ENCODE assay signal across 9 cellular contexts in the genomic region with DNA sequence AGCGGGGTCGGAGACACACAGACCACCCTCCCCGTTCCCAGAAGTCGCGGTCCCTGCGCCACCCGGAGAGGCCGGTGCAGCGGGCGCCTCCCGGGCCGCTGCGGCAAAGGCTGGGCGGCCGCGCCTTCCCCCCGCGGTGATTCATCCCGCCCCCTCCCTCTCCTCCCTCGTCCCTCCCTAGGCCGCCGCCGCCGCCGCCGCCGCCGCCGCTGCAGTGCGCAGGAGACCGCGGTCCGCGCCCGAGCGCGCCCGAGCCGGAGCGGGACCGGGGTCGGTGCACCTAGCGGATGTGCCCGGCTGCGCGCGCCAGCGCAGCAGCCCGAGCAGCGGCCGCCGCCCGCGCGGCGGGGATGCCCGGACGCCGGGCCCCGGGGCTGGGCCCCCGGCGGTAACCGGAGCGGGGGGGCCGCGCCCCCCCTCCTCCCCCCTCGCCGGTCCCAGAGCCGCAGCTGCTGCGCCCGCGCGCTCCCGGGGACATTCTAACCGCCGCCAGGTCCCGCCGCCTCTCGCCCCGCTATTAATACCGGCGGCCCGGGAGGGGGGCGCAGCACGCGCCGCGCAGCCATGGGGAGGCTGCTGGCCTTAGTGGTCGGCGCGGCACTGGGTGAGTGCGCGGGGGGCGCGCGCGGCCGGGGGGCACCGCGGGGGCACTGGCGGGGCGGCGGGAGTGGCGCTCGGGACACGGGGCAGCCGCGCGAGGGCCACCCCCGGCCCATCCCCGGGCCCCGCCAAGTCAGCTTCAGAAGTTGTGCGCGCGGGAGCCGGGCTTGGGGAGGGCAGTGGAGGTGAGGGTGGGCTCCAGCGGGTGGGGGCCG. TPM values are rescaled to one million over a fixed set of nuclear protein-coding genes. Genes with fewer than 3 reads are reported as not detected.
A peak's percentile ranks its signal among the peaks of the same experiment; 100 is the strongest.
DNase-seq lines count a peak whose midpoint lies in the region; ATAC-seq and TF ChIP-seq lines count a peak whose summit lies in the region.
"Had no signal": no experiment of that assay in that cellular context is flagged by ENCODE, and none has a peak within 500 bp of the region (broad histone marks: within the 10 kb centered on the region; RNA-seq: fewer than 3 reads in every experiment).

A gene (plus strand): TSS at position 214 of the 815 bp plus-strand sequence. CDS start 351 bp downstream, at position 565.

- H3K27me3 ChIP-seq in PC-9 (ENCODE audit: insufficient read depth, low read depth) (peaks cover 21% of the 10 kb centered on the region), neuron (ENCODE audit: insufficient read depth, low read length) (peaks cover 26% of the 10 kb centered on the region), subcutaneous abdominal adipose tissue (ENCODE audit: control insufficient read depth in 5 of 5, insufficient read depth in 4 of 5, low read length in 5 of 5) (peaks cover 0 to 15% (median 9%) of the 10 kb centered on the region in 5 donors)

- peak within 1 kb of the TSS; percentile 77 for H3K4me2 ChIP-seq in PC-9

- POLR2A ChIA-PET in PC-9 (lab: Charles Lee; ENCODE audit: unreplicated experiment), result no interaction called here

- H3K4me3 ChIP-seq in PC-9 (peak within 1 kb of the TSS; percentile 46; the same call in 1 of the 2 replicates), fibroblast of villous mesenchyme (ENCODE audit: low read depth, low read length) (peak within 1 kb of the TSS; percentile 61), neuron (ENCODE audit: low read length) (peak within 1 kb of the TSS; percentile 43), subcutaneous abdominal adipose tissue (ENCODE audit: low read depth in 1 of 5, low read length in 5 of 5) (peak within 1 kb of the TSS; percentile 43 to 59 (median 53))

- no peaks in the 10 kb centered on the region for H3K9me2 ChIP-seq in PC-9 (ENCODE audit: insufficient read depth)

- H3K27ac ChIP-seq in PC-9, result no peak within 1 kb of the TSS
- no peak within 1 kb of the TSS for H3K27ac ChIP-seq in subcutaneous abdominal adipose tissue (ENCODE audit: low read depth, low read length)
- H3K27ac ChIP-seq: neutrophil had no signal

- H3K9ac ChIP-seq in subcutaneous abdominal adipose tissue (ENCODE audit: low read length in 5 of 5), result peak within 1 kb of the TSS in 1 of 5 donors; percentile 20

- CTCF ChIA-PET in PC-9 (lab: Charles Lee), result no interaction called here

- peaks cover 23% of the 10 kb centered on the region for H3F3A ChIP-seq in PC-9 (ENCODE audit: insufficient read depth, low read depth)

- ATAC-seq in HG03354 (IDR thresholded peaks at IDR 0.05; ENCODE audit: poor library complexity, severe bottlenecking, unreplicated experiment), result no peak

- DNase-seq in NCI-H2081 (lab: John Stamatoyannopoulos, UW) (peak; percentile 10 to 26), NCI-H2081 treated with DMSO at 0.1 percent for 48 hours (lab: John Stamatoyannopoulos, UW) (no peak), PC-9 (peak; percentile 43 to 74), fibroblast of villous mesenchyme (ENCODE audit: low read depth) (peak; percentile 72)
- DNase-seq in activated effector memory CD4-positive, alpha-beta T cell treated with anti-CD3 and anti-CD28 coated beads, Interleukin-2, amount 50 U/mL, for 16 hours, result peak; percentile 87

- H3K9me3 ChIP-seq in PC-9 (ENCODE audit: insufficient read depth, low read depth), result no peaks in the 10 kb centered on the region
- H3K9me3 ChIP-seq in neuron (ENCODE audit: low read length), result no peaks in the 10 kb centered on the region
- H3K9me3 ChIP-seq in subcutaneous abdominal adipose tissue (ENCODE audit: control insufficient read depth in 5 of 5, low read length in 5 of 5), result no peaks in the 10 kb centered on the region
- H3K9me3 ChIP-seq: neutrophil had no signal

- H2AFZ ChIP-seq in PC-9, result peak within 1 kb of the TSS; percentile 65; the same call in 1 of the 2 replicates
- peak within 1 kb of the TSS; percentile 42 for H2AFZ ChIP-seq in neuron (ENCODE audit: low read depth, low read length)

- H3K79me2 ChIP-seq in PC-9 (ENCODE audit: low read depth), result no peaks in the 10 kb centered on the region

- no TSS peak for BruUV-seq in PC-9 (replicated peaks; lab: Mats Ljungman, UMichigan)

- intact Hi-C loops in PC-9 (cut with micrococcal nuclease; ENCODE audit: unreplicated experiment), result no loop called here

- TF ChIP-seq CTCF in PC-9 (conservative IDR thresholded peaks at IDR 0.05) (no peak), fibroblast of villous mesenchyme (IDR thresholded peaks at IDR 0.05; ENCODE audit: insufficient read depth, low read depth, low read length) (no peak)

- peaks cover 12% of the 10 kb centered on the region; the same call in 1 of the 2 replicates for H3K4me1 ChIP-seq in PC-9 (replicated peaks; ENCODE audit: insufficient read depth)
- H3K4me1 ChIP-seq in neuron (ENCODE audit: insufficient read depth, low read length), result peaks cover 9% of the 10 kb centered on the region
- peaks cover 0 to 24% (median 5%) of the 10 kb centered on the region in 5 donors for H3K4me1 ChIP-seq in subcutaneous abdominal adipose tissue (ENCODE audit: control insufficient read depth in 5 of 5, insufficient read depth in 5 of 5, low read length in 5 of 5)

- H4K20me1 ChIP-seq in PC-9 (ENCODE audit: insufficient read depth), result no peaks in the 10 kb centered on the region

- no peaks in the 10 kb centered on the region for H3K36me3 ChIP-seq in PC-9 (ENCODE audit: low read depth)
- H3K36me3 ChIP-seq in neuron (ENCODE audit: insufficient read depth, low read length), result peaks cover 22% of the 10 kb centered on the region
- peaks cover 0 to 44% (median 31%) of the 10 kb centered on the region in 5 donors for H3K36me3 ChIP-seq in subcutaneous abdominal adipose tissue (ENCODE audit: control insufficient read depth in 5 of 5, insufficient read depth in 5 of 5, low read length in 5 of 5)

RNA-seq across cellular contexts. Expression of the gene that starts here (rescaled TPM):
- total RNA-seq in PC-9 (2021) (2.4 and 3.0 TPM in 2 replicates), fibroblast of villous mesenchyme (2.6 and 3.2 TPM in 2 replicates)
